2 cellular contexts compared by ENCODE assay signal in genomic region chr15:57286446-57287127, GRCh38.
TF ChIP-seq lines count a peak whose summit lies in the region.

No MANE protein-coding gene starts in this region.

TF ChIP-seq in GM23338, 12 proteins besides CTCF, POLR2A, EP300 and RAD21:
- TF ChIP-seq EZH2phosphoT487 (IDR thresholded peaks at IDR 0.05; ENCODE audit: unreplicated experiment) (no peak), ZNF331 (CRISPR knock-in tag; IDR thresholded peaks at IDR 0.05; ENCODE audit: low read depth) (no peak), STAT1 (IDR thresholded peaks at IDR 0.05; ENCODE audit: unreplicated experiment) (no peak), REST (IDR thresholded peaks at IDR 0.05; ENCODE audit: unreplicated experiment) (no peak), CREB1 (CRISPR knock-in tag; IDR thresholded peaks at IDR 0.05; ENCODE audit: low read depth) (no peak), POLR2AphosphoS5 (IDR thresholded peaks at IDR 0.05; ENCODE audit: low read depth) (no peak), ETS1 (IDR thresholded peaks at IDR 0.05) (no peak), EZH2 (IDR thresholded peaks at IDR 0.05; ENCODE audit: low read depth, unreplicated experiment) (no peak), NANOG (IDR thresholded peaks at IDR 0.05; ENCODE audit: borderline replicate concordance) (no peak), JUNB (IDR thresholded peaks at IDR 0.05; ENCODE audit: unreplicated experiment) (no peak), ZNF114 (CRISPR knock-in tag; IDR thresholded peaks at IDR 0.05) (no peak)
- TF ChIP-seq, protein P1, sequence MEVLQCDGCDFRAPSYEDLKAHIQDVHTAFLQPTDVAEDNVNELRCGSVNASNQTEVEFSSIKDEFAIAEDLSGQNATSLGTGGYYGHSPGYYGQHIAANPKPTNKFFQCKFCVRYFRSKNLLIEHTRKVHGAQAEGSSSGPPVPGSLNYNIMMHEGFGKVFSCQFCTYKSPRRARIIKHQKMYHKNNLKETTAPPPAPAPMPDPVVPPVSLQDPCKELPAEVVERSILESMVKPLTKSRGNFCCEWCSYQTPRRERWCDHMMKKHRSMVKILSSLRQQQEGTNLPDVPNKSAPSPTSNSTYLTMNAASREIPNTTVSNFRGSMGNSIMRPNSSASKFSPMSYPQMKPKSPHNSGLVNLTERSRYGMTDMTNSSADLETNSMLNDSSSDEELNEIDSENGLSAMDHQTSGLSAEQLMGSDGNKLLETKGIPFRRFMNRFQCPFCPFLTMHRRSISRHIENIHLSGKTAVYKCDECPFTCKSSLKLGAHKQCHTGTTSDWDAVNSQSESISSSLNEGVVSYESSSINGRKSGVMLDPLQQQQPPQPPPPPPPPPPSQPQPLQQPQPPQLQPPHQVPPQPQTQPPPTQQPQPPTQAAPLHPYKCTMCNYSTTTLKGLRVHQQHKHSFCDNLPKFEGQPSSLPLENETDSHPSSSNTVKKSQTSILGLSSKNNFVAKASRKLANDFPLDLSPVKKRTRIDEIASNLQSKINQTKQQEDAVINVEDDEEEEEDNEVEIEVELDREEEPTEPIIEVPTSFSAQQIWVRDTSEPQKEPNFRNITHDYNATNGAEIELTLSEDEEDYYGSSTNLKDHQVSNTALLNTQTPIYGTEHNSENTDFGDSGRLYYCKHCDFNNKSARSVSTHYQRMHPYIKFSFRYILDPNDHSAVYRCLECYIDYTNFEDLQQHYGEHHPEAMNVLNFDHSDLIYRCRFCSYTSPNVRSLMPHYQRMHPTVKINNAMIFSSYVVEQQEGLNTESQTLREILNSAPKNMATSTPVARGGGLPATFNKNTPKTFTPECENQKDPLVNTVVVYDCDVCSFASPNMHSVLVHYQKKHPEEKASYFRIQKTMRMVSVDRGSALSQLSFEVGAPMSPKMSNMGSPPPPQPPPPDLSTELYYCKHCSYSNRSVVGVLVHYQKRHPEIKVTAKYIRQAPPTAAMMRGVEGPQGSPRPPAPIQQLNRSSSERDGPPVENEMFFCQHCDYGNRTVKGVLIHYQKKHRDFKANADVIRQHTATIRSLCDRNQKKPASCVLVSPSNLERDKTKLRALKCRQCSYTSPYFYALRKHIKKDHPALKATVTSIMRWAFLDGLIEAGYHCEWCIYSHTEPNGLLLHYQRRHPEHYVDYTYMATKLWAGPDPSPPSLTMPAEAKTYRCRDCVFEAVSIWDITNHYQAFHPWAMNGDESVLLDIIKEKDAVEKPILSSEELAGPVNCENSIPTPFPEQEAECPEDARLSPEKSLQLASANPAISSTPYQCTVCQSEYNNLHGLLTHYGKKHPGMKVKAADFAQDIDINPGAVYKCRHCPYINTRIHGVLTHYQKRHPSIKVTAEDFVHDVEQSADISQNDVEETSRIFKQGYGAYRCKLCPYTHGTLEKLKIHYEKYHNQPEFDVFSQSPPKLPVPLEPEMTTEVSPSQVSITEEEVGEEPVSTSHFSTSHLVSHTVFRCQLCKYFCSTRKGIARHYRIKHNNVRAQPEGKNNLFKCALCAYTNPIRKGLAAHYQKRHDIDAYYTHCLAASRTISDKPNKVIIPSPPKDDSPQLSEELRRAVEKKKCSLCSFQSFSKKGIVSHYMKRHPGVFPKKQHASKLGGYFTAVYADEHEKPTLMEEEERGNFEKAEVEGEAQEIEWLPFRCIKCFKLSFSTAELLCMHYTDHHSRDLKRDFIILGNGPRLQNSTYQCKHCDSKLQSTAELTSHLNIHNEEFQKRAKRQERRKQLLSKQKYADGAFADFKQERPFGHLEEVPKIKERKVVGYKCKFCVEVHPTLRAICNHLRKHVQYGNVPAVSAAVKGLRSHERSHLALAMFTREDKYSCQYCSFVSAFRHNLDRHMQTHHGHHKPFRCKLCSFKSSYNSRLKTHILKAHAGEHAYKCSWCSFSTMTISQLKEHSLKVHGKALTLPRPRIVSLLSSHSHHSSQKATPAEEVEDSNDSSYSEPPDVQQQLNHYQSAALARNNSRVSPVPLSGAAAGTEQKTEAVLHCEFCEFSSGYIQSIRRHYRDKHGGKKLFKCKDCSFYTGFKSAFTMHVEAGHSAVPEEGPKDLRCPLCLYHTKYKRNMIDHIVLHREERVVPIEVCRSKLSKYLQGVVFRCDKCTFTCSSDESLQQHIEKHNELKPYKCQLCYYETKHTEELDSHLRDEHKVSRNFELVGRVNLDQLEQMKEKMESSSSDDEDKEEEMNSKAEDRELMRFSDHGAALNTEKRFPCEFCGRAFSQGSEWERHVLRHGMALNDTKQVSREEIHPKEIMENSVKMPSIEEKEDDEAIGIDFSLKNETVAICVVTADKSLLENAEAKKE (CRISPR knock-in tag; IDR thresholded peaks at IDR 0.05): no peak

TF ChIP-seq in H1, 55 proteins besides CTCF, POLR2A, EP300 and RAD21:
- TF ChIP-seq SP1 (IDR thresholded peaks at IDR 0.05; ENCODE audit: low read depth, low read length) (no peak), RNF2 (IDR thresholded peaks at IDR 0.05; ENCODE audit: borderline replicate concordance, low read depth, low read length, missing control alignments, poor library complexity, severe bottlenecking) (no peak), TEAD4 (IDR thresholded peaks at IDR 0.05; ENCODE audit: low read depth, low read length) (peak; percentile 71), RXRA (IDR thresholded peaks at IDR 0.05; ENCODE audit: insufficient read depth, low read depth, low read length) (no peak), JUN (IDR thresholded peaks at IDR 0.05; ENCODE audit: low read depth, low read length) (no peak), EGR1 (IDR thresholded peaks at IDR 0.05; ENCODE audit: borderline replicate concordance, low read depth, low read length) (no peak), TBP (IDR thresholded peaks at IDR 0.05; ENCODE audit: low read depth, low read length) (no peak)
- TF ChIP-seq, protein P2, sequence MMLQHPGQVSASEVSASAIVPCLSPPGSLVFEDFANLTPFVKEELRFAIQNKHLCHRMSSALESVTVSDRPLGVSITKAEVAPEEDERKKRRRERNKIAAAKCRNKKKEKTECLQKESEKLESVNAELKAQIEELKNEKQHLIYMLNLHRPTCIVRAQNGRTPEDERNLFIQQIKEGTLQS (IDR thresholded peaks at IDR 0.05; ENCODE audit: insufficient read depth, low read depth, low read length): no peak
